Comparison of ENCODE assay signal across 9 cellular contexts in the genomic region with DNA sequence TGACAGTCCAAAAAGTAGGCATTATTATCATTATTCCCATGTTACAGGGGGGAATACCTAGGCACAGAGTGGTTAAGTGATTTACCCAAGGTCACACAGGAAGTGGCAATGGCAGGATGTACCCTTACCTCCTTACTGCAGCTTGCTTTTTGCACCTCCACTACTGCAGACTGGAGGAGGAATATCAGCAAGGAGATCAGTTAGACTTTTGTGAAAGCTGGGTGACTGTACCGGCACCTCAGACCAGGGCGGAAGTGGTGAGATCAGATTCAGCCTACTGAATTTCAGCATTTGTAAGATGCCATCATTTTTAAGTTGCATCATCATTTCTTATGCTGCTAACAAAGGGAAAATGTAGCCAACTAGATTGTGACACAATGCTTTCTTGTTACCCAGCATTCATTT. TPM values are rescaled to one million over a fixed set of nuclear protein-coding genes. Genes with fewer than 3 reads are reported as not detected.
DNase-seq lines count a peak whose midpoint lies in the region; ATAC-seq and TF ChIP-seq lines count a peak whose summit lies in the region.
"Had no signal": no experiment of that assay in that cellular context is flagged by ENCODE, and none has a peak within 500 bp of the region (broad histone marks: within the 10 kb centered on the region; RNA-seq: fewer than 3 reads in every experiment).

No MANE protein-coding gene starts in this region.

- H3K27me3 Mint-ChIP-seq in activated naive CD8-positive, alpha-beta T cell, result no peaks in the 10 kb centered on the region
- peaks cover 13% of the 10 kb centered on the region for H3K27me3 Mint-ChIP-seq in endodermal cell (ENCODE audit: insufficient read depth)

- peak overlapping the region; percentile 98 for H3K27ac Mint-ChIP-seq in activated naive CD8-positive, alpha-beta T cell
- H3K27ac Mint-ChIP-seq in endodermal cell, result no peak overlapping the region

- peak overlapping the region; percentile 49 to 100 (median 95) for H3K4me2 ChIP-seq in BLaER1 treated with 17β-estradiol and CSF1 and Interleukin-3, amounts not matched to agents 10 nM and 100 nM
- peak overlapping the region; percentile 8 for H3K4me2 ChIP-seq in SU-DHL-6 (ENCODE audit: low read depth, low read length, poor library complexity, severe bottlenecking)

- H2AFZ ChIP-seq in SU-DHL-6 (ENCODE audit: low read depth, low read length, severe bottlenecking), result no peak overlapping the region

- WGBS in endodermal cell (ENCODE audit: insufficient coverage in 1 of 2, insufficient read length in 1 of 2), 2 experiments, result 96 to 100% methylated on average over 2 of the region's 2 CpGs

- peak overlapping the region in 9 of 11 experiments; percentile 7 to 74 (median 41); a peak in 15 of 22 replicates for H3K9ac ChIP-seq in BLaER1 treated with 17β-estradiol and CSF1 and Interleukin-3, amounts not matched to agents 10 nM and 100 nM
- no peak overlapping the region for H3K9ac ChIP-seq in SU-DHL-6 (ENCODE audit: low read length)
- H3K9ac ChIP-seq in endodermal cell (ENCODE audit: extremely low read depth, low read length, poor library complexity, severe bottlenecking), result no peak overlapping the region

- H3K9me3 ChIP-seq in BLaER1 treated with 17β-estradiol and CSF1 and Interleukin-3, amounts not matched to agents 10 nM and 100 nM (replicated peaks in 1 of 11), result peaks cover 0 to 5% (median 0%) of the 10 kb centered on the region in 11 experiments; a peak in 5 of 22 replicates
- H3K9me3 ChIP-seq in SU-DHL-6 (ENCODE audit: insufficient read depth, low read length) (no peaks in the 10 kb centered on the region), endodermal cell (ENCODE audit: control insufficient read depth, low read length) (no peaks in the 10 kb centered on the region)
- H3K9me3 ChIP-seq: thyroid gland had no signal

- peaks cover 0 to 21% (median 4%) of the 10 kb centered on the region in 11 experiments; a peak in 10 of 22 replicates for H3K27me3 ChIP-seq in BLaER1 treated with 17β-estradiol and CSF1 and Interleukin-3, amounts not matched to agents 10 nM and 100 nM
- no peaks in the 10 kb centered on the region for H3K27me3 ChIP-seq in SU-DHL-6 (ENCODE audit: low read length)
- H3K27me3 ChIP-seq in endodermal cell (ENCODE audit: control insufficient read depth, insufficient read depth, low read length, poor library complexity, severe bottlenecking), result peaks cover 15% of the 10 kb centered on the region
- H3K27me3 ChIP-seq: thyroid gland had no signal

- H3F3A ChIP-seq in SU-DHL-6 (ENCODE audit: insufficient read depth), result no peaks in the 10 kb centered on the region

- peaks cover 8% of the 10 kb centered on the region for H3K36me3 Mint-ChIP-seq in activated naive CD8-positive, alpha-beta T cell
- H3K36me3 Mint-ChIP-seq in endodermal cell (ENCODE audit: low read depth), result no peaks in the 10 kb centered on the region

- ATAC-seq in HG02610 (IDR thresholded peaks at IDR 0.05; ENCODE audit: unreplicated experiment), result no peak

- no peaks in the 10 kb centered on the region for H3K9me3 Mint-ChIP-seq in activated naive CD8-positive, alpha-beta T cell (ENCODE audit: low read depth)
- H3K9me3 Mint-ChIP-seq in endodermal cell, result no peaks in the 10 kb centered on the region

- peaks cover 0 to 38% (median 12%) of the 10 kb centered on the region in 11 experiments; a peak in 14 of 22 replicates for H3K36me3 ChIP-seq in BLaER1 treated with 17β-estradiol and CSF1 and Interleukin-3, amounts not matched to agents 10 nM and 100 nM
- H3K36me3 ChIP-seq in SU-DHL-6 (ENCODE audit: low read length), result no peaks in the 10 kb centered on the region
- no peaks in the 10 kb centered on the region for H3K36me3 ChIP-seq in endodermal cell (ENCODE audit: control insufficient read depth, insufficient read depth, low read length)
- H3K36me3 ChIP-seq: thyroid gland had no signal

- H3K4me1 Mint-ChIP-seq in activated naive CD8-positive, alpha-beta T cell (ENCODE audit: low read depth), result peaks cover 80% of the 10 kb centered on the region
- H3K4me1 Mint-ChIP-seq in endodermal cell, result peaks cover 10% of the 10 kb centered on the region

- no peaks in the 10 kb centered on the region for H3K79me2 ChIP-seq in SU-DHL-6 (ENCODE audit: insufficient read depth, low read length)

- peak overlapping the region; percentile 68 for H3K4me3 Mint-ChIP-seq in activated naive CD8-positive, alpha-beta T cell
- H3K4me3 Mint-ChIP-seq in endodermal cell, result no peak overlapping the region

- peak overlapping the region in 10 of 11 experiments; percentile 42 to 89 (median 77); a peak in 19 of 22 replicates for H3K27ac ChIP-seq in BLaER1 treated with 17β-estradiol and CSF1 and Interleukin-3, amounts not matched to agents 10 nM and 100 nM
- H3K27ac ChIP-seq in SU-DHL-6 (ENCODE audit: low read depth, low read length), result no peak overlapping the region
- no peak overlapping the region for H3K27ac ChIP-seq in endodermal cell (ENCODE audit: low read depth, low read length)
- H3K27ac ChIP-seq: thyroid gland had no signal

- DNase-seq in skeletal muscle cell (ENCODE audit: low read depth) (peak; percentile 57), endodermal cell (no peak), NCI-H1092 treated with DMSO at 0.1 percent for 48 hours (lab: John Stamatoyannopoulos, UW) (no peak), kidney tubule cell (ENCODE audit: low spot score) (no peak)

- no peaks in the 10 kb centered on the region for H3K9me2 ChIP-seq in SU-DHL-6 (replicated peaks; ENCODE audit: insufficient read depth, low read length)

- H3K4me1 ChIP-seq in BLaER1 treated with 17β-estradiol and CSF1 and Interleukin-3, amounts not matched to agents 10 nM and 100 nM, result peaks cover 63 to 79% (median 74%) of the 10 kb centered on the region in 10 experiments
- no peaks in the 10 kb centered on the region for H3K4me1 ChIP-seq in endodermal cell (ENCODE audit: control insufficient read depth, insufficient read depth, low read length)

- H4K20me1 ChIP-seq in BLaER1 treated with 17β-estradiol and CSF1 and Interleukin-3, amounts not matched to agents 10 nM and 100 nM, result peaks cover 0 to 47% (median 34%) of the 10 kb centered on the region in 11 experiments; a peak in 15 of 22 replicates
- no peaks in the 10 kb centered on the region for H4K20me1 ChIP-seq in SU-DHL-6 (ENCODE audit: low read depth, low read length)

- TF ChIP-seq CTCF in SU-DHL-6 (IDR thresholded peaks at IDR 0.05; ENCODE audit: insufficient read depth, low read length, poor library complexity, severe bottlenecking) (no peak), endodermal cell (conservative IDR thresholded peaks at IDR 0.05) (no peak)

- H3K4me3 ChIP-seq in BLaER1 treated with 17β-estradiol and CSF1 and Interleukin-3, amounts not matched to agents 10 nM and 100 nM, result no peak overlapping the region; a peak in 1 of 20 replicates
- H3K4me3 ChIP-seq in SU-DHL-6 (ENCODE audit: insufficient read depth, low read length, poor library complexity, severe bottlenecking) (no peak overlapping the region), skeletal muscle cell (ENCODE audit: low read depth, low read length) (no peak overlapping the region), endodermal cell (ENCODE audit: low read length) (no peak overlapping the region)
- H3K4me3 ChIP-seq: thyroid gland had no signal

RNA-seq across cellular contexts. Expression of a gene that starts 4.5 kb away (rescaled TPM):
- total RNA-seq in endodermal cell, result 10 to 100 TPM; 11.5 to 20.1 TPM
- polyA plus RNA-seq in endodermal cell (2013, experiment 1 of 2), result 8.1 TPM
- 9.4 TPM for polyA plus RNA-seq in endodermal cell (2013, experiment 2 of 2)

Comparison
In these comparisons a context has a peak if more than half of its experiments do, and no peak if none do; other contexts are left out.
1. H3K27ac ChIP-seq: peak in BLaER1 treated with 17β-estradiol and CSF1 and Interleukin-3, amounts not matched to agents 10 nM and 100 nM (10 of 11); none in SU-DHL-6 (single experiment) and endodermal cell (single experiment).
2. H3K9ac ChIP-seq: peak in BLaER1 treated with 17β-estradiol and CSF1 and Interleukin-3, amounts not matched to agents 10 nM and 100 nM (9 of 11); none in SU-DHL-6 (single experiment) and endodermal cell (single experiment).